Comparison of ENCODE assay signal across 19 cellular contexts in genomic region chr19:42352893-42353259, GRCh38. TPM values are rescaled to one million over a fixed set of nuclear protein-coding genes. Genes with fewer than 3 reads are reported as not detected.
"Had no signal": no experiment of that assay in that cellular context is flagged by ENCODE, and none has a peak within 500 bp of the region (broad histone marks: within the 10 kb centered on the region; RNA-seq: fewer than 3 reads in every experiment).

No MANE protein-coding gene starts in this region.

- DNase-seq: activated effector memory CD4-positive, alpha-beta T cell treated with Interleukin-2 at 50 U/mL for 16 hours; activated naive CD4-positive, alpha-beta T cell; activated T-cell treated with anti-CD3 and anti-CD28 coated beads, Interleukin-2, amount 50 U/mL, for 24 hours; amniotic stem cell; NCI-H1092; NCI-H1930; NK-92 treated with Interleukin-12 subunit alpha and Interleukin-12 subunit beta, amount 100 ng/mL, for 24 hours; OCI-M1; Right ventricle myocardium superior; SJCRH30 had no signal

- H3K4me3 Mint-ChIP-seq: activated CD8-positive, alpha-beta memory T cell treated with anti-CD3 and anti-CD28 coated beads, Interleukin-2, amount 10 ng/mL, durations not matched to agents 7 days and 5 days; activated naive CD8-positive, alpha-beta T cell treated with anti-CD3 and anti-CD28 coated beads, Interleukin-2, amount 50 U/mL, for 24 hours; activated T-cell treated with anti-CD3 and anti-CD28 coated beads, Interleukin-2, amount 50 U/mL, for 24 hours; activated T-helper 1 cell treated with anti-CD3 and anti-CD28 coated beads, Interleukin-12 subunit alpha, Interleukin-12 subunit beta, Interleukin-2, Interleukin-4 antibody, amounts not matched to agents 30 ng/mL and 10 ng/mL and 1 ng/mL, durations not matched to agents 14 hours and 24 hours and 36 hours; T-helper 1 cell treated with Interleukin-12 subunit alpha and Interleukin-12 subunit beta and Interleukin-4 antibody, amounts not matched to agents 30 μg/mL and 1 μg/mL, for 36 hours had no signal

- H3K36me3 ChIP-seq: SJCRH30 had no signal

- H3K4me1 ChIP-seq: SJCRH30 had no signal

- H3K36me3 Mint-ChIP-seq: activated CD8-positive, alpha-beta memory T cell treated with anti-CD3 and anti-CD28 coated beads, Interleukin-2, amount 10 ng/mL, durations not matched to agents 7 days and 5 days; activated naive CD4-positive, alpha-beta T cell treated with anti-CD3 and anti-CD28 coated beads, Interleukin-2, amount 50 U/mL, for 72 hours had no signal

- H3K27ac ChIP-seq: KMS-11, SJCRH30 had no signal

- H3K27me3 ChIP-seq: SJCRH30 had no signal

- H3K4me1 Mint-ChIP-seq: activated CD8-positive, alpha-beta memory T cell treated with anti-CD3 and anti-CD28 coated beads, Interleukin-2, amount 10 ng/mL, durations not matched to agents 7 days and 5 days had no signal

- H3K27ac Mint-ChIP-seq: activated CD8-positive, alpha-beta memory T cell treated with anti-CD3 and anti-CD28 coated beads, Interleukin-2, amount 10 ng/mL, durations not matched to agents 7 days and 5 days; activated naive CD8-positive, alpha-beta T cell treated with anti-CD3 and anti-CD28 coated beads, Interleukin-2, amount 50 U/mL, for 24 hours; activated T-cell treated with anti-CD3 and anti-CD28 coated beads, Interleukin-2, amount 50 U/mL, for 24 hours; activated T-helper 1 cell treated with anti-CD3 and anti-CD28 coated beads, Interleukin-12 subunit alpha, Interleukin-12 subunit beta, Interleukin-2, Interleukin-4 antibody, amounts not matched to agents 30 ng/mL and 10 ng/mL and 1 ng/mL, durations not matched to agents 14 hours and 24 hours and 36 hours; T-helper 1 cell treated with Interleukin-12 subunit alpha and Interleukin-12 subunit beta and Interleukin-4 antibody, amounts not matched to agents 30 μg/mL and 1 μg/mL, for 36 hours had no signal

- ATAC-seq: Panc1 had no signal

- H3K27me3 Mint-ChIP-seq: activated CD8-positive, alpha-beta memory T cell treated with anti-CD3 and anti-CD28 coated beads, Interleukin-2, amount 10 ng/mL, durations not matched to agents 7 days and 5 days; activated naive CD8-positive, alpha-beta T cell treated with anti-CD3 and anti-CD28 coated beads, Interleukin-2, amount 50 U/mL, for 24 hours; activated T-cell treated with anti-CD3 and anti-CD28 coated beads, Interleukin-2, amount 50 U/mL, for 24 hours had no signal

- H3K9ac ChIP-seq: KMS-11, SK-N-SH had no signal

- H3K9me3 Mint-ChIP-seq: activated naive CD4-positive, alpha-beta T cell treated with anti-CD3 and anti-CD28 coated beads, Interleukin-2, amount 50 U/mL, for 72 hours; activated naive CD8-positive, alpha-beta T cell treated with anti-CD3 and anti-CD28 coated beads, Interleukin-2, amount 50 U/mL, for 24 hours; activated T-cell treated with anti-CD3 and anti-CD28 coated beads, Interleukin-2, amount 50 U/mL, for 24 hours; activated T-helper 1 cell treated with anti-CD3 and anti-CD28 coated beads, Interleukin-12 subunit alpha, Interleukin-12 subunit beta, Interleukin-2, Interleukin-4 antibody, amounts not matched to agents 30 ng/mL and 10 ng/mL and 1 ng/mL, durations not matched to agents 14 hours and 24 hours and 36 hours; T-helper 1 cell treated with Interleukin-12 subunit alpha and Interleukin-12 subunit beta and Interleukin-4 antibody, amounts not matched to agents 30 μg/mL and 1 μg/mL, for 36 hours had no signal

- H3K9me3 ChIP-seq: SJCRH30, SK-N-SH had no signal

- H3K4me3 ChIP-seq: SJCRH30 had no signal

RNA-seq across cellular contexts. Expression of gene CNFN, which starts 37.2 kb away (rescaled TPM):
- total RNA-seq: activated CD8-positive, alpha-beta memory T cell treated with anti-CD3 and anti-CD28 coated beads, Interleukin-2, amount 10 ng/mL, durations not matched to agents 7 days and 5 days; activated naive CD4-positive, alpha-beta T cell treated with anti-CD3 and anti-CD28 coated beads, Interleukin-2, amount 50 U/mL, for 72 hours; activated T-helper 1 cell treated with anti-CD3 and anti-CD28 coated beads, Interleukin-12 subunit alpha, Interleukin-12 subunit beta, Interleukin-2, Interleukin-4 antibody, amounts not matched to agents 30 ng/mL and 10 ng/mL and 1 ng/mL, durations not matched to agents 14 hours and 24 hours and 36 hours; SJCRH30 had no signal

RNA-seq across cellular contexts. Expression of gene TMEM145, which starts 39.8 kb away (rescaled TPM):
- total RNA-seq: MCF 10A had no signal

RNA-seq across cellular contexts. Expression of gene PRR19, which starts 50.9 kb away (rescaled TPM):
- total RNA-seq: Right ventricle myocardium superior had no signal
